1 cellular context compared by ENCODE assay signal in genomic region chr19:40190891-40191835, GRCh38.
TF ChIP-seq lines count a peak whose summit lies in the region.

Gene MAP3K10, plus strand, starts transcription at chr19:40191426. Its CDS starts 606 bp downstream, at chr19:40192032.

TF ChIP-seq in HepG2, 621 proteins besides CTCF, POLR2A, EP300 and RAD21 (continued from another document and continues in another):
- TF ChIP-seq ZHX2 (IDR thresholded peaks at IDR 0.05; ENCODE audit: low read depth) (no peak), ZHX2 (CRISPR knock-in tag; IDR thresholded peaks at IDR 0.05; ENCODE audit: borderline replicate concordance) (no peak), ZNF547 (CRISPR knock-in tag; IDR thresholded peaks at IDR 0.05) (peak; percentile 76; the same call in 1 of the 2 replicates), ZNF563 (CRISPR knock-in tag; IDR thresholded peaks at IDR 0.05) (peak; percentile 78), HNRNPLL (IDR thresholded peaks at IDR 0.05; ENCODE audit: low read depth, low read length, poor library complexity, severe bottlenecking) (peak; percentile 67), MXD4 (CRISPR knock-in tag; IDR thresholded peaks at IDR 0.05) (no peak), BRD4 (CRISPR knock-in tag; IDR thresholded peaks at IDR 0.05) (0 out of 2 replicates have a peak, but pooled peaks have one; percentile 26), ZNF121 (CRISPR knock-in tag; IDR thresholded peaks at IDR 0.05) (peak; percentile 51; the same call in 1 of the 2 replicates), ZNF276 (CRISPR knock-in tag; IDR thresholded peaks at IDR 0.05; ENCODE audit: low read depth) (no peak), SP4 (CRISPR knock-in tag; IDR thresholded peaks at IDR 0.05) (0 out of 2 replicates have a peak, but pooled peaks have one; percentile 15), ZSCAN9 (CRISPR knock-in tag; IDR thresholded peaks at IDR 0.05; ENCODE audit: borderline replicate concordance) (peak; percentile 44; the same call in 1 of the 2 replicates), ZNF766 (CRISPR knock-in tag; IDR thresholded peaks at IDR 0.05; ENCODE audit: borderline replicate concordance) (0 out of 2 replicates have a peak, but pooled peaks have one; percentile 15), ZNF790 (CRISPR knock-in tag; IDR thresholded peaks at IDR 0.05; ENCODE audit: borderline replicate concordance) (0 out of 2 replicates have a peak, but pooled peaks have one; percentile 25), YEATS4 (CRISPR knock-in tag; IDR thresholded peaks at IDR 0.05; ENCODE audit: borderline replicate concordance) (peak; percentile 58), GABPB1 (CRISPR knock-in tag; IDR thresholded peaks at IDR 0.05) (peak; percentile 79), ZNF747 (CRISPR knock-in tag; IDR thresholded peaks at IDR 0.05; ENCODE audit: borderline replicate concordance) (no peak), CBX5 (CRISPR knock-in tag; IDR thresholded peaks at IDR 0.05; ENCODE audit: borderline replicate concordance) (peak; percentile 57; the same call in 1 of the 2 replicates), ZNF772 (CRISPR knock-in tag; IDR thresholded peaks at IDR 0.05) (peak; percentile 49; the same call in 1 of the 2 replicates), SMAD3 (CRISPR knock-in tag; IDR thresholded peaks at IDR 0.05) (0 out of 2 replicates have a peak, but pooled peaks have one; percentile 20), HES4 (CRISPR knock-in tag; IDR thresholded peaks at IDR 0.05; ENCODE audit: borderline replicate concordance) (peak; percentile 36; the same call in 1 of the 2 replicates), POLR2AphosphoS5 (IDR thresholded peaks at IDR 0.05; ENCODE audit: low read depth, low read length) (peak; percentile 38; the same call in 1 of the 2 replicates), PRMT3 (CRISPR knock-in tag; IDR thresholded peaks at IDR 0.05; ENCODE audit: borderline replicate concordance, low read depth) (no peak), TARDBP (CRISPR knock-in tag; IDR thresholded peaks at IDR 0.05) (peak; percentile 58; the same call in 1 of the 2 replicates), ZNF12 (CRISPR knock-in tag; IDR thresholded peaks at IDR 0.05) (no peak), ZNF44 (CRISPR knock-in tag; IDR thresholded peaks at IDR 0.05) (no peak), SP1 (IDR thresholded peaks at IDR 0.05) (no peak), SP1 (CRISPR knock-in tag; IDR thresholded peaks at IDR 0.05) (peak; percentile 27; the same call in 1 of the 2 replicates), ZBTB20 (CRISPR knock-in tag; IDR thresholded peaks at IDR 0.05; ENCODE audit: borderline replicate concordance, low read depth) (peak; percentile 58; the same call in 1 of the 2 replicates), NRL (CRISPR knock-in tag; IDR thresholded peaks at IDR 0.05; ENCODE audit: borderline replicate concordance) (peak; percentile 84; the same call in 1 of the 2 replicates), KMT2A (CRISPR knock-in tag; IDR thresholded peaks at IDR 0.05) (no peak), HNF4A (CRISPR knock-in tag; IDR thresholded peaks at IDR 0.05) (peak; percentile 45; the same call in 1 of the 2 replicates), NKX3-1 (CRISPR knock-in tag; IDR thresholded peaks at IDR 0.05) (0 out of 2 replicates have a peak, but pooled peaks have one; percentile 23)
- TF ChIP-seq, protein P1, sequence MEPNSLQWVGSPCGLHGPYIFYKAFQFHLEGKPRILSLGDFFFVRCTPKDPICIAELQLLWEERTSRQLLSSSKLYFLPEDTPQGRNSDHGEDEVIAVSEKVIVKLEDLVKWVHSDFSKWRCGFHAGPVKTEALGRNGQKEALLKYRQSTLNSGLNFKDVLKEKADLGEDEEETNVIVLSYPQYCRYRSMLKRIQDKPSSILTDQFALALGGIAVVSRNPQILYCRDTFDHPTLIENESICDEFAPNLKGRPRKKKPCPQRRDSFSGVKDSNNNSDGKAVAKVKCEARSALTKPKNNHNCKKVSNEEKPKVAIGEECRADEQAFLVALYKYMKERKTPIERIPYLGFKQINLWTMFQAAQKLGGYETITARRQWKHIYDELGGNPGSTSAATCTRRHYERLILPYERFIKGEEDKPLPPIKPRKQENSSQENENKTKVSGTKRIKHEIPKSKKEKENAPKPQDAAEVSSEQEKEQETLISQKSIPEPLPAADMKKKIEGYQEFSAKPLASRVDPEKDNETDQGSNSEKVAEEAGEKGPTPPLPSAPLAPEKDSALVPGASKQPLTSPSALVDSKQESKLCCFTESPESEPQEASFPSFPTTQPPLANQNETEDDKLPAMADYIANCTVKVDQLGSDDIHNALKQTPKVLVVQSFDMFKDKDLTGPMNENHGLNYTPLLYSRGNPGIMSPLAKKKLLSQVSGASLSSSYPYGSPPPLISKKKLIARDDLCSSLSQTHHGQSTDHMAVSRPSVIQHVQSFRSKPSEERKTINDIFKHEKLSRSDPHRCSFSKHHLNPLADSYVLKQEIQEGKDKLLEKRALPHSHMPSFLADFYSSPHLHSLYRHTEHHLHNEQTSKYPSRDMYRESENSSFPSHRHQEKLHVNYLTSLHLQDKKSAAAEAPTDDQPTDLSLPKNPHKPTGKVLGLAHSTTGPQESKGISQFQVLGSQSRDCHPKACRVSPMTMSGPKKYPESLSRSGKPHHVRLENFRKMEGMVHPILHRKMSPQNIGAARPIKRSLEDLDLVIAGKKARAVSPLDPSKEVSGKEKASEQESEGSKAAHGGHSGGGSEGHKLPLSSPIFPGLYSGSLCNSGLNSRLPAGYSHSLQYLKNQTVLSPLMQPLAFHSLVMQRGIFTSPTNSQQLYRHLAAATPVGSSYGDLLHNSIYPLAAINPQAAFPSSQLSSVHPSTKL (CRISPR knock-in tag; IDR thresholded peaks at IDR 0.05), result peak; percentile 20; the same call in 1 of the 2 replicates
- TF ChIP-seq, protein P2, sequence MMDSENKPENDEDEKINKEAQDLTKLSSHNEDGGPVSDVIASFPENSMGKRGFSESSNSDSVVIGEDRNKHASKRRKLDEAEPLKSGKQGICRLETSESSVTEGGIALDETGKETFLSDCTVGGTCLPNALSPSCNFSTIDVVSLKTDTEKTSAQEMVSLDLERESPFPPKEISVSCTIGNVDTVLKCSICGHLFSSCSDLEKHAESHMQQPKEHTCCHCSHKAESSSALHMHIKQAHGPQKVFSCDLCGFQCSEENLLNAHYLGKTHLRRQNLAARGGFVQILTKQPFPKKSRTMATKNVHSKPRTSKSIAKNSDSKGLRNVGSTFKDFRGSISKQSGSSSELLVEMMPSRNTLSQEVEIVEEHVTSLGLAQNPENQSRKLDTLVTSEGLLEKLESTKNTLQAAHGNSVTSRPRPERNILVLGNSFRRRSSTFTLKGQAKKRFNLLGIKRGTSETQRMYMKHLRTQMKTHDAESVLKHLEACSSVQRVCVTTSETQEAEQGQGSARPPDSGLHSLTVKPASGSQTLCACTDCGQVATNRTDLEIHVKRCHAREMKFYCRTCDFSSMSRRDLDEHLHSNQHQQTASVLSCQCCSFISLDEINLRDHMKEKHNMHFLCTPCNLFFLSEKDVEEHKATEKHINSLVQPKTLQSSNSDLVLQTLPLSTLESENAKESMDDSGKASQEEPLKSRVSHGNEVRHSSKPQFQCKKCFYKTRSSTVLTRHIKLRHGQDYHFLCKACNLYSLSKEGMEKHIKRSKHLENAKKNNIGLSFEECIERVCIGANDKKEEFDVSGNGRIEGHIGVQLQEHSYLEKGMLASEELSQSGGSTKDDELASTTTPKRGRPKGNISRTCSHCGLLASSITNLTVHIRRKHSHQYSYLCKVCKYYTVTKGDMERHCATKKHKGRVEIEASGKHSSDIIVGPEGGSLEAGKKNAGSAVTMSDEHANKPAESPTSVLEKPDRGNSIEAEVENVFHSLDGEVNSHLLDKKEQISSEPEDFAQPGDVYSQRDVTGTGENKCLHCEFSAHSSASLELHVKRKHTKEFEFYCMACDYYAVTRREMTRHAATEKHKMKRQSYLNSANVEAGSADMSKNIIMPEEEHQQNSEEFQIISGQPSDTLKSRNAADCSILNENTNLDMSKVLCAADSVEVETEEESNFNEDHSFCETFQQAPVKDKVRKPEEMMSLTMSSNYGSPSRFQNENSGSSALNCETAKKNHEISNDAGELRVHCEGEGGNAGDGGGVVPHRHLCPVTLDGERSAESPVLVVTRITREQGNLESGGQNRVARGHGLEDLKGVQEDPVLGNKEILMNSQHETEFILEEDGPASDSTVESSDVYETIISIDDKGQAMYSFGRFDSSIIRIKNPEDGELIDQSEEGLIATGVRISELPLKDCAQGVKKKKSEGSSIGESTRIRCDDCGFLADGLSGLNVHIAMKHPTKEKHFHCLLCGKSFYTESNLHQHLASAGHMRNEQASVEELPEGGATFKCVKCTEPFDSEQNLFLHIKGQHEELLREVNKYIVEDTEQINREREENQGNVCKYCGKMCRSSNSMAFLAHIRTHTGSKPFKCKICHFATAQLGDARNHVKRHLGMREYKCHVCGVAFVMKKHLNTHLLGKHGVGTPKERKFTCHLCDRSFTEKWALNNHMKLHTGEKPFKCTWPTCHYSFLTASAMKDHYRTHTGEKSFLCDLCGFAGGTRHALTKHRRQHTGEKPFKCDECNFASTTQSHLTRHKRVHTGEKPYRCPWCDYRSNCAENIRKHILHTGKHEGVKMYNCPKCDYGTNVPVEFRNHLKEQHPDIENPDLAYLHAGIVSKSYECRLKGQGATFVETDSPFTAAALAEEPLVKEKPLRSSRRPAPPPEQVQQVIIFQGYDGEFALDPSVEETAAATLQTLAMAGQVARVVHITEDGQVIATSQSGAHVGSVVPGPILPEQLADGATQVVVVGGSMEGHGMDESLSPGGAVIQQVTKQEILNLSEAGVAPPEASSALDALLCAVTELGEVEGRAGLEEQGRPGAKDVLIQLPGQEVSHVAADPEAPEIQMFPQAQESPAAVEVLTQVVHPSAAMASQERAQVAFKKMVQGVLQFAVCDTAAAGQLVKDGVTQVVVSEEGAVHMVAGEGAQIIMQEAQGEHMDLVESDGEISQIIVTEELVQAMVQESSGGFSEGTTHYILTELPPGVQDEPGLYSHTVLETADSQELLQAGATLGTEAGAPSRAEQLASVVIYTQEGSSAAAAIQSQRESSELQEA (CRISPR knock-in tag; IDR thresholded peaks at IDR 0.05; ENCODE audit: not compliant biosample characterization), result peak; percentile 81
- TF ChIP-seq, protein P3, sequence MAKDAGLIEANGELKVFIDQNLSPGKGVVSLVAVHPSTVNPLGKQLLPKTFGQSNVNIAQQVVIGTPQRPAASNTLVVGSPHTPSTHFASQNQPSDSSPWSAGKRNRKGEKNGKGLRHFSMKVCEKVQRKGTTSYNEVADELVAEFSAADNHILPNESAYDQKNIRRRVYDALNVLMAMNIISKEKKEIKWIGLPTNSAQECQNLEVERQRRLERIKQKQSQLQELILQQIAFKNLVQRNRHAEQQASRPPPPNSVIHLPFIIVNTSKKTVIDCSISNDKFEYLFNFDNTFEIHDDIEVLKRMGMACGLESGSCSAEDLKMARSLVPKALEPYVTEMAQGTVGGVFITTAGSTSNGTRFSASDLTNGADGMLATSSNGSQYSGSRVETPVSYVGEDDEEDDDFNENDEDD (CRISPR knock-in tag; IDR thresholded peaks at IDR 0.05; ENCODE audit: borderline replicate concordance), result peak; percentile 20; the same call in 1 of the 2 replicates
- TF ChIP-seq, protein P4, sequence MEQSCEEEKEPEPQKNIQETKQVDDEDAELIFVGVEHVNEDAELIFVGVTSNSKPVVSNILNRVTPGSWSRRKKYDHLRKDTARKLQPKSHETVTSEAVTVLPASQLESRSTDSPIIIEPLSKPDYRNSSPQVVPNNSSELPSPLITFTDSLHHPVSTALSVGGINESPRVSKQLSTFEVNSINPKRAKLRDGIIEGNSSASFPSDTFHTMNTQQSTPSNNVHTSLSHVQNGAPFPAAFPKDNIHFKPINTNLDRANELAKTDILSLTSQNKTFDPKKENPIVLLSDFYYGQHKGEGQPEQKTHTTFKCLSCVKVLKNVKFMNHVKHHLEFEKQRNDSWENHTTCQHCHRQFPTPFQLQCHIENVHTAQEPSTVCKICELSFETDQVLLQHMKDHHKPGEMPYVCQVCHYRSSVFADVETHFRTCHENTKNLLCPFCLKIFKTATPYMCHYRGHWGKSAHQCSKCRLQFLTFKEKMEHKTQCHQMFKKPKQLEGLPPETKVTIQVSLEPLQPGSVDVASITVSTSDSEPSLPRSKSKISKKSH (CRISPR knock-in tag; IDR thresholded peaks at IDR 0.05; ENCODE audit: borderline replicate concordance), result peak; percentile 63; the same call in 1 of the 2 replicates
